ENCODE assay signal across 8 cellular contexts in genomic region chr17:66301864-66302741, GRCh38. TPM values are rescaled to one million over a fixed set of nuclear protein-coding genes. Genes with fewer than 3 reads are reported as not detected.
DNase-seq lines count a peak whose midpoint lies in the region; ATAC-seq and TF ChIP-seq lines count a peak whose summit lies in the region.

Gene PRKCA (plus strand): TSS chr17:66302613.

- H3K4me1 ChIP-seq in gastroesophageal sphincter: peaks cover 0 to 31% (median 3%) of the 10 kb centered on the region in 3 donors
- H3K4me1 ChIP-seq in neuronal stem cell (ENCODE audit: control insufficient read depth in 2 of 2, insufficient read depth in 1 of 2, low read depth in 1 of 2, low read length in 2 of 2): peaks cover 12 to 18% of the 10 kb centered on the region in 2 donors
- peaks cover 17% of the 10 kb centered on the region for H3K4me1 ChIP-seq in suprapubic skin

- H3K9me3 ChIP-seq in gastroesophageal sphincter: no peaks in the 10 kb centered on the region
- no peaks in the 10 kb centered on the region for H3K9me3 ChIP-seq in neuronal stem cell (replicated peaks in 1 of 2; ENCODE audit: control insufficient read depth in 2 of 2, insufficient read depth in 1 of 2, low read depth in 1 of 2, low read length in 2 of 2)
- no peaks in the 10 kb centered on the region for H3K9me3 ChIP-seq in suprapubic skin

- H3K27ac Mint-ChIP-seq in activated naive CD4-positive, alpha-beta T cell treated with anti-CD3 and anti-CD28 coated beads for 36 hours: peak within 1 kb of the TSS; percentile 95

- no peak within 1 kb of the TSS for H2BK12ac ChIP-seq in neuronal stem cell (ENCODE audit: low read length)

- no peaks in the 10 kb centered on the region for H3K27me3 ChIP-seq in gastroesophageal sphincter
- peaks cover 7 to 28% (median 8%) of the 10 kb centered on the region in 3 experiments for H3K27me3 ChIP-seq in neuronal stem cell (ENCODE audit: control insufficient read depth in 3 of 3, insufficient read depth in 3 of 3, low read depth in 1 of 3, low read length in 3 of 3)
- H3K27me3 ChIP-seq in suprapubic skin: no peaks in the 10 kb centered on the region

- H3K4me2 ChIP-seq in neuronal stem cell (ENCODE audit: insufficient read depth, low read length, poor library complexity, severe bottlenecking): peak within 1 kb of the TSS; percentile 98

- peaks cover 15% of the 10 kb centered on the region for H3K36me3 Mint-ChIP-seq in activated naive CD4-positive, alpha-beta T cell treated with anti-CD3 and anti-CD28 coated beads for 36 hours (ENCODE audit: low read depth)

- H3K27ac ChIP-seq in C4-2B: peak within 1 kb of the TSS; percentile 56
- peak within 1 kb of the TSS; percentile 19 to 93 (median 88) for H3K27ac ChIP-seq in gastroesophageal sphincter
- no peak within 1 kb of the TSS for H3K27ac ChIP-seq in neuronal stem cell (replicated peaks; ENCODE audit: low read length)
- H3K27ac ChIP-seq in suprapubic skin: peak within 1 kb of the TSS; percentile 64

- H2AFZ ChIP-seq in neuronal stem cell (ENCODE audit: low read length): peak within 1 kb of the TSS; percentile 95

- TF ChIP-seq CTCF in C4-2B (conservative IDR thresholded peaks at IDR 0.05) (no peak), gastroesophageal sphincter (IDR thresholded peaks at IDR 0.05) (no peak), suprapubic skin (IDR thresholded peaks at IDR 0.05) (no peak)

- H3K4me1 Mint-ChIP-seq in activated naive CD4-positive, alpha-beta T cell treated with anti-CD3 and anti-CD28 coated beads for 36 hours (ENCODE audit: low read depth): peaks cover 28% of the 10 kb centered on the region

- ATAC-seq in GM19438 (IDR thresholded peaks at IDR 0.05; ENCODE audit: low read depth, unreplicated experiment): peak; percentile 78
- ATAC-seq in gastroesophageal sphincter: peak; percentile 94

- in situ Hi-C loops in SK-MEL-5 (cut with HindIII; ENCODE audit: low pct_unique_long_range_greater_than_20kb, low sequenced_read_pairs): no loop called here

- H3K36me3 ChIP-seq in gastroesophageal sphincter (no peaks in the 10 kb centered on the region), neuronal stem cell (replicated peaks in 1 of 2; ENCODE audit: control insufficient read depth in 2 of 2, insufficient read depth in 2 of 2, low read length in 2 of 2) (no peaks in the 10 kb centered on the region), suprapubic skin (no peaks in the 10 kb centered on the region)

- H3K18ac ChIP-seq in neuronal stem cell (ENCODE audit: low read length): peak within 1 kb of the TSS; percentile 90

- peak within 1 kb of the TSS; percentile 62 for H2BK120ac ChIP-seq in neuronal stem cell (ENCODE audit: low read depth, low read length)

- WGBS in gastroesophageal sphincter (ENCODE audit: low coverage in 1 of 2), 2 donors: 0 to 1% methylated on average over 6 to 29 of the region's 117 CpGs
- no CpG with 5 or more reads among the region's 117 CpGs for WGBS in neuronal stem cell (ENCODE audit: extremely low coverage in 2 of 2, insufficient read length in 2 of 2, insufficient replicate concordance in 1 of 2), 2 donors
- WGBS in suprapubic skin: under 1% methylated on average over 42 of the region's 117 CpGs

- H3K4me3 Mint-ChIP-seq in activated naive CD4-positive, alpha-beta T cell treated with anti-CD3 and anti-CD28 coated beads for 36 hours: peak within 1 kb of the TSS; percentile 100

- no peak within 1 kb of the TSS for H4K91ac ChIP-seq in neuronal stem cell (ENCODE audit: low read depth, low read length, poor library complexity)

- peak; percentile 55 for DNase-seq in HT1080 (ENCODE audit: low read depth)
- peak; percentile 83 for DNase-seq in SK-MEL-5 (ENCODE audit: low read depth, low spot score)
- peak; percentile 60 for DNase-seq in activated naive CD4-positive, alpha-beta T cell treated with anti-CD3 and anti-CD28 coated beads for 36 hours
- peak; percentile 76 for DNase-seq in neuronal stem cell (ENCODE audit: low spot score)
- peak; percentile 75 to 81 for DNase-seq in suprapubic skin (ENCODE audit: low spot score in 2 of 2)

- intact Hi-C loops in activated naive CD4-positive, alpha-beta T cell treated with anti-CD3 and anti-CD28 coated beads for 36 hours (cut with micrococcal nuclease): loop anchor here (5.0 to 10.0 kb wide), 2 partner anchors 265 to 1327 kb away; no protein-coding TSS in a partner anchor

- peak within 1 kb of the TSS; percentile 51 for H3K14ac ChIP-seq in neuronal stem cell (ENCODE audit: low read length)

- TF ChIP-seq POLR2A in gastroesophageal sphincter (IDR thresholded peaks at IDR 0.05) (peak; percentile 54 to 88), suprapubic skin (IDR thresholded peaks at IDR 0.05) (peak in 1 of 2 donors; percentile 63)

- CTCF ChIA-PET in activated naive CD4-positive, alpha-beta T cell treated with anti-CD3 and anti-CD28 coated beads for 36 hours (lab: Charles Lee): interaction anchor here (0.6 kb wide), 1 partner anchor 9 kb away, joined by 3 read pairs; no protein-coding TSS in a partner anchor

- H3K9me3 Mint-ChIP-seq in activated naive CD4-positive, alpha-beta T cell treated with anti-CD3 and anti-CD28 coated beads for 36 hours: no peaks in the 10 kb centered on the region

- H2AK5ac ChIP-seq in neuronal stem cell (ENCODE audit: low read depth, low read length): no peak within 1 kb of the TSS

- H4K8ac ChIP-seq in neuronal stem cell (ENCODE audit: low read depth, low read length): no peak within 1 kb of the TSS

- H2BK5ac ChIP-seq in neuronal stem cell (ENCODE audit: low read length): no peak within 1 kb of the TSS

- H3K4ac ChIP-seq in neuronal stem cell (ENCODE audit: low read length): no peak within 1 kb of the TSS

- no peaks in the 10 kb centered on the region for H3K27me3 Mint-ChIP-seq in activated naive CD4-positive, alpha-beta T cell treated with anti-CD3 and anti-CD28 coated beads for 36 hours (ENCODE audit: low read depth)

- peak within 1 kb of the TSS; percentile 82 for H2BK15ac ChIP-seq in neuronal stem cell (ENCODE audit: low read length)

- H3K9ac ChIP-seq in neuronal stem cell (ENCODE audit: low read depth, low read length, poor library complexity): peak within 1 kb of the TSS; percentile 87

- TF ChIP-seq EP300 in gastroesophageal sphincter (IDR thresholded peaks at IDR 0.05) (no peak), suprapubic skin (IDR thresholded peaks at IDR 0.05) (no peak)

- H3K4me3 ChIP-seq in gastroesophageal sphincter: peak within 1 kb of the TSS; percentile 59 to 71
- peak within 1 kb of the TSS; percentile 69 to 89 for H3K4me3 ChIP-seq in neuronal stem cell (ENCODE audit: low read length in 2 of 2)
- peak within 1 kb of the TSS; percentile 96 for H3K4me3 ChIP-seq in suprapubic skin

- H3K23ac ChIP-seq in neuronal stem cell (ENCODE audit: low read depth, low read length, poor library complexity): peak within 1 kb of the TSS; percentile 67

- H3K79me1 ChIP-seq in neuronal stem cell (ENCODE audit: low read depth, low read length): no peaks in the 10 kb centered on the region

RNA-seq across cellular contexts. Expression of gene PRKCA, which starts in this region (rescaled TPM):
- 16.2 and 24.1 TPM in 2 replicates for total RNA-seq in HT1080 (2014; rRNA removed; shearing (Covaris generic))
- 33.0 and 42.6 TPM in 2 replicates for polyA plus RNA-seq in HT1080 (2015; cell fraction: cytosol; rRNA removed)
- 51.4 and 59.1 TPM in 2 replicates for polyA plus RNA-seq in HT1080 (2015; cell fraction: nucleus; rRNA removed)
- 7.2 and 7.3 TPM in 2 replicates for total RNA-seq in SK-MEL-5 (2014; rRNA removed; shearing (Covaris generic))
- 10.8 and 13.2 TPM in 2 replicates for polyA plus RNA-seq in SK-MEL-5 (2015; cell fraction: cytosol; rRNA removed)
- 3.6 and 6.7 TPM in 2 replicates for polyA plus RNA-seq in SK-MEL-5 (2015; cell fraction: nucleus; rRNA removed)
- total RNA-seq in activated naive CD4-positive, alpha-beta T cell treated with anti-CD3 and anti-CD28 coated beads for 36 hours: 10 to 100 TPM; 78.4 to 79.7 TPM
- total RNA-seq in gastroesophageal sphincter (10 to 100 TPM; 26.0 to 89.0 (median 32.8) TPM), suprapubic skin (10 to 100 TPM in 3 of 4 donors, 1 to 10 TPM in 1; 9.8 to 25.6 (median 12.2) TPM)
- 1.5 TPM for polyA plus RNA-seq in neuronal stem cell (2013, experiment 1 of 2)
- 1.5 TPM for polyA plus RNA-seq in neuronal stem cell (2013, experiment 2 of 2)
